In genomic region chr7:92621026-92621540, GRCh38 we compare ENCODE assay signal across 8 cellular contexts. TPM values are rescaled to one million over a fixed set of nuclear protein-coding genes. Genes with fewer than 3 reads are reported as not detected.
DNase-seq lines count a peak whose midpoint lies in the region; ATAC-seq and TF ChIP-seq lines count a peak whose summit lies in the region.

No MANE protein-coding gene starts in this region.

- no peaks in the 10 kb centered on the region; the same call in 1 of the 2 replicates for H3K9me3 ChIP-seq in IMR-90 (ENCODE audit: control insufficient read depth, insufficient read depth, low read length)
- H3K9me3 ChIP-seq in Panc1 (ENCODE audit: control insufficient read depth, insufficient read depth, low read depth, low read length) = peaks cover 10% of the 10 kb centered on the region; the same call in 1 of the 2 replicates
- no peaks in the 10 kb centered on the region for H3K9me3 ChIP-seq in esophagus squamous epithelium
- H3K9me3 ChIP-seq in neural cell (ENCODE audit: low read length) = no peaks in the 10 kb centered on the region

- TF ChIP-seq CTCF in Calu3 (IDR thresholded peaks at IDR 0.05; ENCODE audit: unreplicated experiment) = peak; percentile 30
- peak; percentile 84 for TF ChIP-seq CTCF in IMR-90 (conservative IDR thresholded peaks at IDR 0.05; ENCODE audit: low read depth, low read length)
- TF ChIP-seq CTCF in Panc1 (IDR thresholded peaks at IDR 0.05) = peak; percentile 83
- peak; percentile 40 to 87 (median 79) for TF ChIP-seq CTCF in esophagus squamous epithelium (IDR thresholded peaks at IDR 0.05)
- TF ChIP-seq CTCF in neural cell (IDR thresholded peaks at IDR 0.05; ENCODE audit: poor library complexity, severe bottlenecking) = peak; percentile 91

- no peaks in the 10 kb centered on the region for H3K9me3 Mint-ChIP-seq in Calu3 (ENCODE audit: low read depth, unreplicated experiment)
- no peaks in the 10 kb centered on the region for H3K9me3 Mint-ChIP-seq in activated T-cell treated with anti-CD3 and anti-CD28 coated beads, Interleukin-2, amount 50 U/mL, for 24 hours

- H3F3A ChIP-seq in neural cell (ENCODE audit: insufficient read depth, low read length, poor library complexity, severe bottlenecking) = no peaks in the 10 kb centered on the region

- H2BK5ac ChIP-seq in IMR-90 (ENCODE audit: low read depth, low read length, poor library complexity, severe bottlenecking) = peak overlapping the region; percentile 76

- H2BK120ac ChIP-seq in IMR-90 (ENCODE audit: low read depth, low read length) = peak overlapping the region; percentile 73

- H3K9me2 ChIP-seq in neural cell (ENCODE audit: insufficient read depth, low read length) = no peaks in the 10 kb centered on the region

- H2AK5ac ChIP-seq in IMR-90 (ENCODE audit: low read depth, low read length) = peak overlapping the region; percentile 49

- TF ChIP-seq RAD21 in IMR-90 (IDR thresholded peaks at IDR 0.05; ENCODE audit: low read length) (peak; percentile 89), neural cell (conservative IDR thresholded peaks at IDR 0.05) (peak; percentile 89)

- H3K4me1 ChIP-seq in IMR-90 (ENCODE audit: control insufficient read depth, insufficient read depth, low read length) = peaks cover 6% of the 10 kb centered on the region
- peaks cover 28% of the 10 kb centered on the region for H3K4me1 ChIP-seq in Panc1 (ENCODE audit: control insufficient read depth, insufficient read depth, low read length)
- peaks cover 4 to 30% (median 19%) of the 10 kb centered on the region in 3 donors for H3K4me1 ChIP-seq in esophagus squamous epithelium

- in situ Hi-C loops in IMR-90 (cut with MboI; ENCODE audit: low sequenced_read_pairs) (loop anchor here (5.0 kb wide), 3 partner anchors 76 to 431 kb away; no protein-coding TSS in a partner anchor), Panc1 (cut with HindIII; ENCODE audit: low pct_unique_long_range_greater_than_20kb, low sequenced_read_pairs) (no loop called here)

- peaks cover 14% of the 10 kb centered on the region; the same call in 1 of the 2 replicates for H4K20me1 ChIP-seq in IMR-90 (ENCODE audit: insufficient read depth, low read length)
- no peaks in the 10 kb centered on the region for H4K20me1 ChIP-seq in neural cell (ENCODE audit: insufficient read depth)

- H3K27ac ChIP-seq in IMR-90 (ENCODE audit: insufficient read depth, low read length) (peak overlapping the region; percentile 45; the same call in 1 of the 2 replicates), Panc1 (ENCODE audit: low read length) (peak overlapping the region; percentile 80), esophagus squamous epithelium (peak overlapping the region; percentile 29 to 69 (median 52)), neural cell (ENCODE audit: low read length) (no peak overlapping the region)

- dilution Hi-C loops in IMR-90 (cut with HindIII; ENCODE audit: low sequenced_read_pairs, unreplicated experiment) = no loop called here

- peaks cover 28% of the 10 kb centered on the region for H3K4me1 Mint-ChIP-seq in Calu3 (ENCODE audit: low read depth, unreplicated experiment)
- peaks cover 53% of the 10 kb centered on the region for H3K4me1 Mint-ChIP-seq in activated T-cell treated with anti-CD3 and anti-CD28 coated beads, Interleukin-2, amount 50 U/mL, for 24 hours (ENCODE audit: low read depth)

- H2BK15ac ChIP-seq in IMR-90 (ENCODE audit: low read depth, low read length) = peak overlapping the region; percentile 9; the same call in 1 of the 3 replicates

- H4K8ac ChIP-seq in IMR-90 (ENCODE audit: low read depth in 2 of 2, low read length in 2 of 2) = peak overlapping the region in 1 of 2 experiments; percentile 60; a peak in 1 of 4 replicates

- H2AFZ ChIP-seq in IMR-90 (replicated peaks; ENCODE audit: low read length, poor library complexity) (no peak overlapping the region), neural cell (ENCODE audit: low read depth, low read length) (no peak overlapping the region)

- H3K9ac ChIP-seq in IMR-90 (ENCODE audit: low read depth, low read length) (peak overlapping the region; percentile 12; the same call in 1 of the 2 replicates), neural cell (ENCODE audit: low read length) (no peak overlapping the region)

- peak overlapping the region; percentile 50; the same call in 1 of the 2 replicates for H3K4ac ChIP-seq in IMR-90 (ENCODE audit: low read depth, low read length)

- H2BK20ac ChIP-seq in IMR-90 (ENCODE audit: low read depth, low read length) = 0 out of 2 replicates have a peak overlapping the region, but pooled peaks have one; percentile 7

- H3K23ac ChIP-seq in IMR-90 (ENCODE audit: low read depth, low read length) = peak overlapping the region; percentile 57; the same call in 1 of the 2 replicates

- H3K4me2 ChIP-seq in IMR-90 (ENCODE audit: low read depth, low read length) = peak overlapping the region; percentile 32; the same call in 1 of the 2 replicates
- H3K4me2 ChIP-seq in neural cell (ENCODE audit: low read length) = no peak overlapping the region

- ATAC-seq in GM21390 (IDR thresholded peaks at IDR 0.05; ENCODE audit: unreplicated experiment) (peak; percentile 64), IMR-90 (ENCODE audit: low read depth) (peak; percentile 84), Panc1 (peak; percentile 81)

- peaks cover 16% of the 10 kb centered on the region for H3K36me3 Mint-ChIP-seq in Calu3 (ENCODE audit: insufficient read depth, unreplicated experiment)
- H3K36me3 Mint-ChIP-seq in activated T-cell treated with anti-CD3 and anti-CD28 coated beads, Interleukin-2, amount 50 U/mL, for 24 hours (ENCODE audit: low read depth) = peaks cover 87% of the 10 kb centered on the region

- DNase-seq in Calu3 (peak; percentile 69), IMR-90 (peak; percentile 94), Panc1 (ENCODE audit: low read depth, low spot score) (peak; percentile 80), esophagus squamous epithelium (lab: John Stamatoyannopoulos, UW) (no peak), stromal cell of bone marrow (ENCODE audit: low read depth) (peak; percentile 84)
- peak; percentile 66 for DNase-seq in activated T-cell treated with anti-CD3 and anti-CD28 coated beads, Interleukin-2, amount 50 U/mL, for 24 hours

- H3K4me3 Mint-ChIP-seq in Calu3 (ENCODE audit: low read depth, unreplicated experiment) = no peak overlapping the region
- H3K4me3 Mint-ChIP-seq in activated T-cell treated with anti-CD3 and anti-CD28 coated beads, Interleukin-2, amount 50 U/mL, for 24 hours = peak overlapping the region; percentile 30

- no peak overlapping the region for H3K27ac Mint-ChIP-seq in Calu3 (ENCODE audit: unreplicated experiment)
- peak overlapping the region; percentile 91 for H3K27ac Mint-ChIP-seq in activated T-cell treated with anti-CD3 and anti-CD28 coated beads, Interleukin-2, amount 50 U/mL, for 24 hours

- no peak overlapping the region for H4K5ac ChIP-seq in IMR-90 (ENCODE audit: low read depth, low read length)

- no peak for TF ChIP-seq EP300 in neural cell (conservative IDR thresholded peaks at IDR 0.05; ENCODE audit: poor library complexity, severe bottlenecking)

- CTCF ChIA-PET in Calu3 (lab: Charles Lee) (interaction anchor here (0.5 to 2.1 kb wide), 4 partner anchors 11 to 212 kb away, joined by 3 to 11 read pairs (median 4); no protein-coding TSS in a partner anchor), IMR-90 (lab: Yijun Ruan, JAX) (interaction anchor here (0.6 to 1.1 kb wide), 4 partner anchors 9 to 211 kb away, joined by 3 to 5 read pairs (median 4); no protein-coding TSS in a partner anchor), Panc1 (lab: Charles Lee) (no interaction called here)

- H3K4me3 ChIP-seq in IMR-90 (ENCODE audit: insufficient read depth, low read depth, low read length) (no peak overlapping the region), Panc1 (ENCODE audit: low read depth in 2 of 2, low read length in 2 of 2) (no peak overlapping the region), esophagus squamous epithelium (no peak overlapping the region), neural cell (ENCODE audit: low read length) (no peak overlapping the region)

- WGBS in IMR-90 (ENCODE audit: extremely low coverage in 2 of 2, insufficient read length in 1 of 2), 2 experiments = 0% methylated on average over 1 of the region's 3 CpGs; no CpG with 5 or more reads in 1 of the 2 experiments
- 7 to 10% methylated on average over 3 of the region's 3 CpGs for WGBS in esophagus squamous epithelium, 2 donors

- BruUV-seq in Calu3 (replicated peaks; lab: Mats Ljungman, UMichigan) (no TSS peak), IMR-90 (replicated peaks; lab: Mats Ljungman, UMichigan) (no TSS peak), Panc1 (replicated peaks; lab: Mats Ljungman, UMichigan) (no TSS peak)

- H3K27me3 ChIP-seq in IMR-90 (ENCODE audit: control insufficient read depth, insufficient read depth, low read length) = no peaks in the 10 kb centered on the region
- no peaks in the 10 kb centered on the region for H3K27me3 ChIP-seq in Panc1 (ENCODE audit: control insufficient read depth, insufficient read depth, low read length)
- H3K27me3 ChIP-seq in esophagus squamous epithelium = no peaks in the 10 kb centered on the region
- H3K27me3 ChIP-seq in neural cell (ENCODE audit: insufficient read depth, low read depth, low read length) = no peaks in the 10 kb centered on the region

- H3K27me3 Mint-ChIP-seq in Calu3 (ENCODE audit: unreplicated experiment) = no peaks in the 10 kb centered on the region
- H3K27me3 Mint-ChIP-seq in activated T-cell treated with anti-CD3 and anti-CD28 coated beads, Interleukin-2, amount 50 U/mL, for 24 hours = no peaks in the 10 kb centered on the region

- no peaks in the 10 kb centered on the region for H3K79me2 ChIP-seq in neural cell (replicated peaks; ENCODE audit: insufficient read depth, low read length)

- intact Hi-C loops in Calu3 (cut with micrococcal nuclease; ENCODE audit: unreplicated experiment) = loop anchor here (1.0 to 2.0 kb wide), 2 partner anchors 212 to 434 kb away; no protein-coding TSS in a partner anchor
- intact Hi-C loops in IMR-90 (cut with micrococcal nuclease) = loop anchor here (1.0 to 5.0 kb wide), 7 partner anchors 74 to 606 kb away; partner anchors contain the start of gene HEPACAM2
- intact Hi-C loops in Panc1 (cut with micrococcal nuclease; ENCODE audit: unreplicated experiment) = loop anchor here (2.0 to 5.0 kb wide), 3 partner anchors 76 to 434 kb away; no protein-coding TSS in a partner anchor
- intact Hi-C loops in esophagus squamous epithelium (cut with DNase I) = loop anchor here (5.0 kb wide), 1 partner anchor 211 kb away; no protein-coding TSS in a partner anchor

- H3K79me1 ChIP-seq in IMR-90 (ENCODE audit: low read depth in 1 of 2, low read length in 2 of 2) = peaks cover 28 to 66% of the 10 kb centered on the region in 2 experiments

- H3K56ac ChIP-seq in IMR-90 (ENCODE audit: extremely low read depth, insufficient read depth, low read length) = no peak overlapping the region

- no peak overlapping the region for H2AK9ac ChIP-seq in IMR-90 (replicated peaks; ENCODE audit: low read depth, low read length, poor library complexity)

- POLR2A ChIA-PET in IMR-90 (lab: Charles Lee; ENCODE audit: unreplicated experiment) (no interaction called here), Panc1 (lab: Charles Lee) (no interaction called here)

- no peak for TF ChIP-seq POLR2A in IMR-90 (IDR thresholded peaks at IDR 0.05; ENCODE audit: low read depth, low read length)
- TF ChIP-seq POLR2A in esophagus squamous epithelium (IDR thresholded peaks at IDR 0.05) = no peak

- peak overlapping the region; percentile 34; the same call in 1 of the 2 replicates for H4K91ac ChIP-seq in IMR-90 (ENCODE audit: insufficient read depth, low read depth, low read length)

- H3K9me1 ChIP-seq in IMR-90 (ENCODE audit: insufficient read depth, low read length) = peaks cover 10% of the 10 kb centered on the region; the same call in 1 of the 2 replicates

- H3K36me3 ChIP-seq in IMR-90 (ENCODE audit: control insufficient read depth, insufficient read depth, low read length) (peaks cover 17% of the 10 kb centered on the region), Panc1 (ENCODE audit: control insufficient read depth, insufficient read depth, low read length) (peaks cover 8% of the 10 kb centered on the region; the same call in 1 of the 2 replicates), esophagus squamous epithelium (peaks cover 0 to 22% (median 0%) of the 10 kb centered on the region in 3 donors), neural cell (ENCODE audit: insufficient read depth, low read length) (no peaks in the 10 kb centered on the region)

- H3K14ac ChIP-seq in IMR-90 (replicated peaks; ENCODE audit: low read depth, low read length) = peak overlapping the region; percentile 53

- peak overlapping the region; percentile 25; the same call in 1 of the 2 replicates for H3K18ac ChIP-seq in IMR-90 (ENCODE audit: low read depth, low read length)

RNA-seq across cellular contexts. Expression of gene FAM133B, which starts 30.9 kb away (rescaled TPM):
- total RNA-seq in Calu3 (2022) (26.4 and 30.0 TPM in 2 replicates), IMR-90 (2012; rRNA removed) (5.4 and 16.4 TPM in 2 replicates), Panc1 (2021; ENCODE audit: unreplicated experiment) (27.7 TPM), esophagus squamous epithelium (10 to 100 TPM in 3 of 4 donors, 1 to 10 TPM in 1; 8.5 to 24.4 (median 18.2) TPM)
- polyA plus RNA-seq in IMR-90 (2012; rRNA removed) (9.5 and 10.6 TPM in 2 replicates), neural cell (50.0 and 56.0 TPM in 2 replicates)
- 1.3 and 2.1 TPM in 2 replicates for polyA plus RNA-seq in IMR-90 (2012; cell fraction: cytosol; rRNA removed)
- 2.5 and 20.4 TPM in 2 replicates for polyA plus RNA-seq in IMR-90 (2012; cell fraction: nucleus; rRNA removed; ENCODE audit: low replicate concordance)
- polyA plus RNA-seq in Panc1 (2012; ENCODE audit: insufficient read length) = 20.2 TPM
- polyA minus RNA-seq in neural cell = 39.2 and 50.1 TPM in 2 replicates

Comparison
In these comparisons a context has a peak if more than half of its experiments do, and no peak if none do; other contexts are left out.
1. CTCF ChIP-seq: peak in every context shown above with its lines; median percentile 91 in neural cell; 84 in IMR-90; 83 in Panc1; 79 in esophagus squamous epithelium; 30 in Calu3.